8 cellular contexts compared by ENCODE assay signal in the genomic region with DNA sequence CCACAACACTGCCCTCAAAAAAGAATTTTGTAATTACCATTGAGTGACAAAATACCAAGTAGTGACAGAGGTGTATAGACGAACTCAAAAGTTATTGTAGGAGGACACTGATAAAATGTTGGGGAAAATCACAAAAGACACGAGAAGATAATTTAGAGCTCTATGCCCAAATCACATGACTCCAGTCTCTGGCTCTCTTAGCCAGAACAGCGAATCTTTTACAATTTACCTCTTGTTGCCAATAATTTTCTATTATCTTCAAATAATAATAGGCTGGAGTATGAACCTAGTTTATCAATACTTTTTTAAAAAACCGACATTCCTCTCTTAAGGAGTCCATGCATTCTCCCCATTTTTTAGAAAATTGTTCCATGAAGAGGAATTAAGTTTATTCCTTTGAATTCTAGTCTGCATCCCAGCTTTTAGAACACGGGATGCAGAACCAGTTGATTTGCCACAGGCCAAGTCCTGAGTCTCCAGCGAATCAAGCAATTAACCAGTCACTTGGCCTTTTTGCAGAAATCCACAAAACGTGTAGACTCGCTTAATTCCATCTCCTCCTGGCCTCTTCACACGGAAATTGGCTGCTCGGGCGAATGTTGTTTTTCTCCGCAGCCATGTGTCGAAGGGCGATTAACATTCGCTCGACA. TPM values are rescaled to one million over a fixed set of nuclear protein-coding genes. Genes with fewer than 3 reads are reported as not detected.
DNase-seq lines count a peak whose midpoint lies in the region; ATAC-seq and TF ChIP-seq lines count a peak whose summit lies in the region.

No MANE protein-coding gene starts in this region.

- DNase-seq in A673 (ENCODE audit: low spot score), result no peak
- no peak for DNase-seq in HFF-Myc (ENCODE audit: extremely low read depth, low read depth)
- DNase-seq in dorsolateral prefrontal cortex, result no peak
- no peak for DNase-seq in naive thymus-derived CD8-positive, alpha-beta T cell
- no peak for DNase-seq in PC-9
- DNase-seq in NOMO-1 treated with dmso at 0.1 percent for 144 hours (lab: John Stamatoyannopoulos, UW; ENCODE audit: unreplicated experiment), result no peak

- no peaks in the 10 kb centered on the region for H3K79me2 ChIP-seq in PC-9 (ENCODE audit: low read depth)

- CTCF ChIA-PET in A673 (lab: Charles Lee), result interaction anchor here (1.0 kb wide), 1 partner anchor 200 kb away, joined by 3 read pairs; no protein-coding TSS in a partner anchor
- CTCF ChIA-PET in PC-9 (lab: Charles Lee), result no interaction called here

- H3K4me1 Mint-ChIP-seq in naive thymus-derived CD8-positive, alpha-beta T cell, result peaks cover 5 to 14% (median 12%) of the 10 kb centered on the region in 4 donors

- H3K27me3 Mint-ChIP-seq in naive thymus-derived CD8-positive, alpha-beta T cell, result peaks cover 35 to 71% (median 60%) of the 10 kb centered on the region in 5 donors

- H3K9me2 ChIP-seq in PC-9 (ENCODE audit: insufficient read depth), result no peaks in the 10 kb centered on the region

- no peaks in the 10 kb centered on the region for H3K36me3 ChIP-seq in A673 (ENCODE audit: insufficient read depth, low read length, poor library complexity, severe bottlenecking)
- no peaks in the 10 kb centered on the region for H3K36me3 ChIP-seq in PC-9 (ENCODE audit: low read depth)

- H2AFZ ChIP-seq in PC-9, result no peak overlapping the region

- H3K9me3 ChIP-seq in A673 (ENCODE audit: low read depth, low read length, poor library complexity, severe bottlenecking) (no peaks in the 10 kb centered on the region), PC-9 (ENCODE audit: insufficient read depth, low read depth) (no peaks in the 10 kb centered on the region)

- no peaks in the 10 kb centered on the region for H3F3A ChIP-seq in PC-9 (ENCODE audit: insufficient read depth, low read depth)

- H4K20me1 ChIP-seq in PC-9 (ENCODE audit: insufficient read depth), result no peaks in the 10 kb centered on the region

- H3K4me3 ChIP-seq in A673 (ENCODE audit: low read depth, low read length, poor library complexity, severe bottlenecking) (peak overlapping the region; percentile 55), HFF-Myc (replicated peaks; ENCODE audit: low read depth, low read length) (peak overlapping the region; percentile 38), dorsolateral prefrontal cortex (peak overlapping the region; percentile 53 to 89 (median 74)), PC-9 (no peak overlapping the region)

- H3K27me3 ChIP-seq in A673 (replicated peaks; ENCODE audit: insufficient read depth, low read depth, low read length, poor library complexity), result peaks cover 24% of the 10 kb centered on the region
- no peaks in the 10 kb centered on the region for H3K27me3 ChIP-seq in dorsolateral prefrontal cortex
- H3K27me3 ChIP-seq in PC-9 (ENCODE audit: insufficient read depth, low read depth), result no peaks in the 10 kb centered on the region

- intact Hi-C loops in A673 (cut with micrococcal nuclease; ENCODE audit: unreplicated experiment), result loop anchor here (10.0 kb wide), 1 partner anchor 238 kb away; no protein-coding TSS in a partner anchor
- intact Hi-C loops in dorsolateral prefrontal cortex (cut with DNase I), result loop anchor here in 1 of 2 donors (2.0 to 10.0 kb wide), 2 partner anchors 144 to 788 kb away; partner anchors contain the start of genes DOP1A, SNAP91 and UBE3D
- intact Hi-C loops in PC-9 (cut with micrococcal nuclease; ENCODE audit: unreplicated experiment), result no loop called here

- BruUV-seq in A673 (replicated peaks; lab: Mats Ljungman, UMichigan), result no TSS peak
- BruUV-seq in PC-9 (replicated peaks; lab: Mats Ljungman, UMichigan), result no TSS peak

- H3K36me3 Mint-ChIP-seq in naive thymus-derived CD8-positive, alpha-beta T cell, result peaks cover 0 to 5% (median 0%) of the 10 kb centered on the region in 3 donors

- no peaks in the 10 kb centered on the region for H3K9me3 Mint-ChIP-seq in naive thymus-derived CD8-positive, alpha-beta T cell

- no peak overlapping the region for H3K27ac Mint-ChIP-seq in naive thymus-derived CD8-positive, alpha-beta T cell

- TF ChIP-seq CTCF in A673 (conservative IDR thresholded peaks at IDR 0.05; ENCODE audit: low read depth, low read length), result no peak
- TF ChIP-seq CTCF in HFF-Myc (IDR thresholded peaks at IDR 0.05; ENCODE audit: low read depth, low read length, missing control alignments), result no peak
- no peak for TF ChIP-seq CTCF in dorsolateral prefrontal cortex (IDR thresholded peaks at IDR 0.05 in 54 of 56, conservative IDR thresholded peaks at IDR 0.05 in 2 of 56; ENCODE audit: low read depth in 1 of 56, partially characterized antibody in 56 of 56)
- TF ChIP-seq CTCF in PC-9 (conservative IDR thresholded peaks at IDR 0.05), result no peak

- H3K4me1 ChIP-seq in A673 (ENCODE audit: insufficient read depth, low read length, poor library complexity, severe bottlenecking) (peaks cover 8% of the 10 kb centered on the region), PC-9 (replicated peaks; ENCODE audit: insufficient read depth) (no peaks in the 10 kb centered on the region)

- no peak overlapping the region for H3K4me2 ChIP-seq in PC-9

- POLR2A ChIA-PET in A673 (lab: Charles Lee; ENCODE audit: low non-redundant PET) (interaction anchor here (0.6 kb wide), 1 partner anchor 33 kb away, joined by 4 read pairs; no protein-coding TSS in a partner anchor), PC-9 (lab: Charles Lee; ENCODE audit: unreplicated experiment) (no interaction called here)
- POLR2A ChIA-PET in naive thymus-derived CD8-positive, alpha-beta T cell (lab: Charles Lee), result no interaction called here

- H3K27ac ChIP-seq in A673 (ENCODE audit: low read depth, low read length, poor library complexity, severe bottlenecking) (peak overlapping the region; percentile 24), dorsolateral prefrontal cortex (peak overlapping the region; percentile 36 to 97 (median 89)), PC-9 (no peak overlapping the region)

- no peak for ATAC-seq in naive thymus-derived CD8-positive, alpha-beta T cell
- no peak for ATAC-seq in HG03457 (IDR thresholded peaks at IDR 0.05; ENCODE audit: unreplicated experiment)
- ATAC-seq in GM19397 (IDR thresholded peaks at IDR 0.05; ENCODE audit: unreplicated experiment), result no peak

- H3K4me3 Mint-ChIP-seq in naive thymus-derived CD8-positive, alpha-beta T cell, result peak overlapping the region; percentile 8 to 79 (median 52)

RNA-seq across cellular contexts. Expression of gene RIPPLY2, which starts 0.5 kb away (rescaled TPM):
- total RNA-seq in A673 (2021), result 3.0 and 4.0 TPM in 2 replicates
- 10 to 100 TPM in 115 of 120 experiments, 1 to 10 TPM in 5; 6.4 to 27.6 (median 16.4) TPM for total RNA-seq in dorsolateral prefrontal cortex
- total RNA-seq in naive thymus-derived CD8-positive, alpha-beta T cell, result not detected
- not detected for polyA plus RNA-seq in naive thymus-derived CD8-positive, alpha-beta T cell
- not detected in 2 replicates for total RNA-seq in PC-9 (2021)

RNA-seq across cellular contexts. Expression of gene CYB5R4, which starts 6.8 kb away (rescaled TPM):
- 23.8 and 26.2 TPM in 2 replicates for total RNA-seq in A673 (2021)
- 10 to 100 TPM in 119 of 120 experiments, 1 to 10 TPM in 1; 8.4 to 26.5 (median 18.4) TPM for total RNA-seq in dorsolateral prefrontal cortex
- total RNA-seq in naive thymus-derived CD8-positive, alpha-beta T cell, result 10 to 100 TPM; 17.2 to 20.8 TPM
- 10 to 100 TPM; 23.4 to 32.5 (median 26.2) TPM for polyA plus RNA-seq in naive thymus-derived CD8-positive, alpha-beta T cell
- 15.3 and 22.7 TPM in 2 replicates for total RNA-seq in PC-9 (2021)
